In the genomic region with DNA sequence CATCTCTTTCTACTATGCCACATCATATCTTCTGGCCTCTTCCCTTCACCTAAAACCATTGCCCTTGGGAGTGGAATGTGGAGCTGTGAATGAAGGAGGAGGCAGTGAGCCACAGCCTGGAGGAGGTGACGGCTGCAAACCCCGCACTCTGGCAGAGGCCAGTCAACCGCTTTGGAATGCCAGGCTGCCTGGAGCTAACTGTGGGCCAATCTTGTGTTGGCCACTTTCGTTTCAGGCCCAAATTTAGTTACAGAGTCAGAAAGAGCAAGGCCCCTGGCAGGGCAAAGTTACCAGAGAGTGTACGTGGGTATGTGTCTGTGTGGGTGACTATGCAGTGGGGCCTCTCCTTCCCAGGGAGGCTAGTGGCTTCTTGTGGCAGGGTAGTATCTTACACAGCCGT, we compare ENCODE assay signal across 19 cellular contexts. TPM values are rescaled to one million over a fixed set of nuclear protein-coding genes. Genes with fewer than 3 reads are reported as not detected.
DNase-seq lines count a peak whose midpoint lies in the region; ATAC-seq and TF ChIP-seq lines count a peak whose summit lies in the region.
"Had no signal": no experiment of that assay in that cellular context is flagged by ENCODE, and none has a peak within 500 bp of the region (broad histone marks: within the 10 kb centered on the region; RNA-seq: fewer than 3 reads in every experiment).

No MANE protein-coding gene starts in this region.

- no peaks in the 10 kb centered on the region for H3K9me3 ChIP-seq in heart right ventricle
- H3K9me3 ChIP-seq: gastrocnemius medialis, SJSA1 had no signal

- H3K27ac ChIP-seq in heart right ventricle = peak overlapping the region; percentile 63 to 93 (median 84)
- peak overlapping the region; percentile 93 for H3K27ac ChIP-seq in rectal smooth muscle tissue (ENCODE audit: low read depth, low read length)
- H3K27ac ChIP-seq: gastrocnemius medialis, HL-60, SJSA1 had no signal

- DNase-seq in EH (ENCODE audit: low read depth) (peak; percentile 93), amniotic epithelial cell (ENCODE audit: low read depth) (peak; percentile 37), heart right ventricle (peak; percentile 53 to 62), SW 1271 (lab: John Stamatoyannopoulos, UW) (no peak), OCI-M2 (lab: John Stamatoyannopoulos, UW; ENCODE audit: unreplicated experiment) (no peak), DMS53 (lab: John Stamatoyannopoulos, UW) (no peak)
- DNase-seq: activated CD4-positive, alpha-beta T cell treated with anti-CD3 and anti-CD28 coated beads for 48 hours; activated naive CD8-positive, alpha-beta T cell treated with anti-CD3 and anti-CD28 coated beads for 36 hours; AML-193; Calu3; gastrocnemius medialis; NCI-H1417; occipital lobe; stimulated activated naive CD4-positive, alpha-beta T cell had no signal

- peak; percentile 65 to 87 (median 82) for ATAC-seq in heart right ventricle
- ATAC-seq in GM21723 (IDR thresholded peaks at IDR 0.05; ENCODE audit: unreplicated experiment) = no peak
- ATAC-seq: K562 had no signal

- intact Hi-C loops in heart right ventricle (cut with DNase I) = no loop called here

- TF ChIP-seq CTCF in heart right ventricle (IDR thresholded peaks at IDR 0.05) = no peak

- H3K27me3 ChIP-seq in heart right ventricle (no peaks in the 10 kb centered on the region), rectal smooth muscle tissue (ENCODE audit: control insufficient read depth, insufficient read depth, low read length) (no peaks in the 10 kb centered on the region)
- H3K27me3 ChIP-seq: gastrocnemius medialis, SJSA1 had no signal

- H3K4me1 ChIP-seq in heart right ventricle (peaks cover 23 to 81% (median 51%) of the 10 kb centered on the region in 9 donors), rectal smooth muscle tissue (ENCODE audit: control insufficient read depth, insufficient read depth, low read length) (peaks cover 55% of the 10 kb centered on the region)

- WGBS in heart right ventricle, 2 donors = 38 to 58% methylated on average over 6 of the region's 6 CpGs

- no peak overlapping the region for H3K4me3 ChIP-seq in heart right ventricle
- H3K4me3 ChIP-seq in rectal smooth muscle tissue (ENCODE audit: low read length) = no peak overlapping the region
- H3K4me3 ChIP-seq: gastrocnemius medialis, K562, SJSA1 had no signal

- H3K9ac ChIP-seq in rectal smooth muscle tissue (ENCODE audit: low read length) = no peak overlapping the region

- no peaks in the 10 kb centered on the region for H3K36me3 ChIP-seq in heart right ventricle
- H3K36me3 ChIP-seq in rectal smooth muscle tissue (ENCODE audit: control insufficient read depth, insufficient read depth, low read length) = no peaks in the 10 kb centered on the region
- H3K36me3 ChIP-seq: gastrocnemius medialis, SJSA1 had no signal

RNA-seq across cellular contexts. Expression of a gene that starts 40.1 kb away (rescaled TPM):
- total RNA-seq in heart right ventricle = 100 to 1,000 TPM; 146 to 222 (median 187) TPM
- 10 to 100 TPM; 19.1 to 68.9 TPM for polyA plus RNA-seq in heart right ventricle
- total RNA-seq: Calu3, K562 had no signal
- polyA plus RNA-seq: K562 had no signal

Comparison
In these comparisons a context has a peak if more than half of its experiments do, and no peak if none do; other contexts are left out.
1. DNase-seq: peak in EH (single experiment), amniotic epithelial cell (single experiment) and heart right ventricle (2 of 2); none in SW 1271 (0 of 2), OCI-M2 (single experiment) and DMS53 (single experiment).